10 cellular contexts compared by ENCODE assay signal in the genomic region with DNA sequence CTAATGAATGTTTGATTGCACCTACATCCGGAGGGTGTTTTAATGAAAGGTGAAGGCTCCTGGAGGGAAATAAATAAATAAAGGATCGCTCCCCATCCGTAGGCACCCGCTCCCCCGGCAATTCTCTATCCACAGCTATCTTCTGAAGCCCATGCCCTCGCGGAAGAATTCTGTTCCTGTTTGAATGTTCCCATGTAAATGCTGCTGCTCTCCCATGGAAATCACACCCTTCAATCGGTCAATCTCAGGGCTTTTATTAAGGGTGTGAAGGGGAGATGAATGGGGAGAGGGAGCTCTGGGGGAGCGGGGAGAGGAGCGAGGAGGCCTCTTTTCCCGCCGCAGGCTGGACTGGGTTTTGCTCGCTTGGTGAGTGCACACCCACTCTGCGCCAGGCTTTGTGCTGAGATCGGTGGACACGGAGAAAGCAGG. TPM values are rescaled to one million over a fixed set of nuclear protein-coding genes. Genes with fewer than 3 reads are reported as not detected.
DNase-seq lines count a peak whose midpoint lies in the region; ATAC-seq and TF ChIP-seq lines count a peak whose summit lies in the region.
"Had no signal": no experiment of that assay in that cellular context is flagged by ENCODE, and none has a peak within 500 bp of the region (broad histone marks: within the 10 kb centered on the region; RNA-seq: fewer than 3 reads in every experiment).

No MANE protein-coding gene starts in this region.

- no peaks in the 10 kb centered on the region for H4K20me1 ChIP-seq in SK-N-SH (ENCODE audit: insufficient read depth)

- no peaks in the 10 kb centered on the region for H3K9me2 ChIP-seq in SK-N-SH

- no peaks in the 10 kb centered on the region for H3K79me2 ChIP-seq in SK-N-SH (ENCODE audit: insufficient read depth)

- no peak for DNase-seq in T-helper 2 cell treated with Interferon-gamma antibody and Interleukin-4, amounts not matched to agents 5 μg/mL and 100 μg/mL, for 36 hours (ENCODE audit: low spot score)
- DNase-seq in T-helper 2 cell (no peak), SK-N-SH (no peak)
- no peak for DNase-seq in stimulated activated effector memory CD8-positive, alpha-beta T cell treated with anti-CD3 and anti-CD28 coated beads, Interleukin-12 subunit alpha, Interleukin-12 subunit beta, amount 100 ng/mL, for 72 hours (ENCODE audit: low spot score in 2 of 2)
- DNase-seq: T1000 had no signal

- H3K4me2 ChIP-seq in SK-N-SH = no peak overlapping the region

- ATAC-seq in stimulated activated effector memory CD8-positive, alpha-beta T cell treated with anti-CD3 and anti-CD28 coated beads, Interleukin-12 subunit alpha, Interleukin-12 subunit beta, amount 100 ng/mL, for 72 hours = no peak
- ATAC-seq in GM18517 (IDR thresholded peaks at IDR 0.05; ENCODE audit: unreplicated experiment) = no peak
- no peak for ATAC-seq in GM19351 (IDR thresholded peaks at IDR 0.05; ENCODE audit: unreplicated experiment)

- POLR2A ChIA-PET in SK-N-SH (lab: Yijun Ruan, JAX) = interaction anchor here (1.2 kb wide), 1 partner anchor 29 kb away, joined by 3 read pairs; no protein-coding TSS in a partner anchor

- H3K36me3 ChIP-seq in iPS-18a (ENCODE audit: control insufficient read depth, low read depth, low read length) (no peaks in the 10 kb centered on the region), SK-N-SH (replicated peaks in 1 of 2; ENCODE audit: control insufficient read depth in 1 of 2, insufficient read depth in 2 of 2, low read length in 1 of 2) (no peaks in the 10 kb centered on the region)

- peak overlapping the region; percentile 75 for H3K4me3 Mint-ChIP-seq in T-helper 2 cell treated with Interferon-gamma antibody and Interleukin-4, amounts not matched to agents 5 μg/mL and 100 μg/mL, for 36 hours
- H3K4me3 Mint-ChIP-seq in activated naive CD8-positive, alpha-beta T cell = peak overlapping the region; percentile 85
- H3K4me3 Mint-ChIP-seq in stimulated activated effector memory CD8-positive, alpha-beta T cell treated with anti-CD3 and anti-CD28 coated beads, Interleukin-12 subunit alpha, Interleukin-12 subunit beta, amount 100 ng/mL, for 72 hours = peak overlapping the region; percentile 81

- H3K27ac ChIP-seq in iPS-18a (ENCODE audit: low read length) (no peak overlapping the region), SK-N-SH (ENCODE audit: low read depth in 2 of 2, low read length in 1 of 2) (no peak overlapping the region)
- H3K27ac ChIP-seq: C4-2B had no signal

- peak overlapping the region; percentile 55 for H3K4me3 ChIP-seq in iPS-18a (ENCODE audit: low read length)
- no peak overlapping the region for H3K4me3 ChIP-seq in SK-N-SH (ENCODE audit: low read depth in 2 of 2, low read length in 1 of 2)

- 80% methylated on average over 16 of the region's 16 CpGs for WGBS in SK-N-SH (ENCODE audit: low lambda C conversion rate)

- H3K9me3 ChIP-seq in iPS-18a (ENCODE audit: control insufficient read depth, low read depth, low read length) (no peaks in the 10 kb centered on the region), SK-N-SH (no peaks in the 10 kb centered on the region)

- H3K4me1 ChIP-seq in iPS-18a (ENCODE audit: control insufficient read depth, low read depth, low read length) (peaks cover 3% of the 10 kb centered on the region), SK-N-SH (ENCODE audit: control insufficient read depth in 1 of 2, insufficient read depth in 2 of 2, low read depth in 1 of 2, low read length in 1 of 2) (peaks cover 0 to 13% of the 10 kb centered on the region in 2 experiments; a peak in 1 of 4 replicates)

- CTCF ChIA-PET in SK-N-SH (lab: Yijun Ruan, JAX) = interaction anchor here (0.7 to 16.8 kb wide), 40 partner anchors 9 to 1180 kb away, joined by 3 to 451 read pairs (median 6); a partner anchor contains a TSS

- TF ChIP-seq RAD21 in SK-N-SH (IDR thresholded peaks at IDR 0.05; ENCODE audit: low read length) = no peak

- peaks cover 8% of the 10 kb centered on the region for H3K4me1 Mint-ChIP-seq in T-helper 2 cell treated with Interferon-gamma antibody and Interleukin-4, amounts not matched to agents 5 μg/mL and 100 μg/mL, for 36 hours (ENCODE audit: low read depth)
- peaks cover 20% of the 10 kb centered on the region for H3K4me1 Mint-ChIP-seq in activated naive CD8-positive, alpha-beta T cell (ENCODE audit: low read depth)
- H3K4me1 Mint-ChIP-seq in stimulated activated effector memory CD8-positive, alpha-beta T cell treated with anti-CD3 and anti-CD28 coated beads, Interleukin-12 subunit alpha, Interleukin-12 subunit beta, amount 100 ng/mL, for 72 hours = peaks cover 17% of the 10 kb centered on the region

- H3K27me3 Mint-ChIP-seq in T-helper 2 cell treated with Interferon-gamma antibody and Interleukin-4, amounts not matched to agents 5 μg/mL and 100 μg/mL, for 36 hours (ENCODE audit: low read depth) = peaks cover 42% of the 10 kb centered on the region
- peaks cover 12% of the 10 kb centered on the region for H3K27me3 Mint-ChIP-seq in activated naive CD8-positive, alpha-beta T cell

- no peaks in the 10 kb centered on the region for H3F3A ChIP-seq in SK-N-SH (replicated peaks; ENCODE audit: insufficient read depth)

- H3K27me3 ChIP-seq in iPS-18a (ENCODE audit: control insufficient read depth, insufficient read depth, low read length) (peaks cover 43% of the 10 kb centered on the region), SK-N-SH (ENCODE audit: insufficient read depth) (peaks cover 69% of the 10 kb centered on the region)

- no peak overlapping the region for H2AFZ ChIP-seq in SK-N-SH (ENCODE audit: low read depth)

- no peak for TF ChIP-seq EP300 in SK-N-SH (IDR thresholded peaks at IDR 0.05; ENCODE audit: borderline replicate concordance in 1 of 2, low read depth in 1 of 2, low read length in 1 of 2)

- no peak overlapping the region for H3K27ac Mint-ChIP-seq in T-helper 2 cell treated with Interferon-gamma antibody and Interleukin-4, amounts not matched to agents 5 μg/mL and 100 μg/mL, for 36 hours
- no peak overlapping the region for H3K27ac Mint-ChIP-seq in activated naive CD8-positive, alpha-beta T cell
- H3K27ac Mint-ChIP-seq in stimulated activated effector memory CD8-positive, alpha-beta T cell treated with anti-CD3 and anti-CD28 coated beads, Interleukin-12 subunit alpha, Interleukin-12 subunit beta, amount 100 ng/mL, for 72 hours = peak overlapping the region; percentile 75

- no peaks in the 10 kb centered on the region for H3K36me3 Mint-ChIP-seq in T-helper 2 cell treated with Interferon-gamma antibody and Interleukin-4, amounts not matched to agents 5 μg/mL and 100 μg/mL, for 36 hours (ENCODE audit: low read depth)
- H3K36me3 Mint-ChIP-seq in activated naive CD8-positive, alpha-beta T cell = no peaks in the 10 kb centered on the region
- H3K36me3 Mint-ChIP-seq in stimulated activated effector memory CD8-positive, alpha-beta T cell treated with anti-CD3 and anti-CD28 coated beads, Interleukin-12 subunit alpha, Interleukin-12 subunit beta, amount 100 ng/mL, for 72 hours = peaks cover 10% of the 10 kb centered on the region

- H3K9ac ChIP-seq in iPS-18a (ENCODE audit: low read length) = no peak overlapping the region
- no peak overlapping the region for H3K9ac ChIP-seq in SK-N-SH

- TF ChIP-seq CTCF in SK-N-SH (IDR thresholded peaks at IDR 0.05) = no peak

- no peaks in the 10 kb centered on the region for H3K9me3 Mint-ChIP-seq in T-helper 2 cell treated with Interferon-gamma antibody and Interleukin-4, amounts not matched to agents 5 μg/mL and 100 μg/mL, for 36 hours
- no peaks in the 10 kb centered on the region for H3K9me3 Mint-ChIP-seq in activated naive CD8-positive, alpha-beta T cell (ENCODE audit: low read depth)
- H3K9me3 Mint-ChIP-seq in stimulated activated effector memory CD8-positive, alpha-beta T cell treated with anti-CD3 and anti-CD28 coated beads, Interleukin-12 subunit alpha, Interleukin-12 subunit beta, amount 100 ng/mL, for 72 hours = no peaks in the 10 kb centered on the region

TF ChIP-seq in SK-N-SH, 30 proteins besides CTCF, POLR2A, EP300 and RAD21 (continues in another document):
- TF ChIP-seq SMC3 (IDR thresholded peaks at IDR 0.05; ENCODE audit: low read depth, low read length) (no peak), TAF1 (IDR thresholded peaks at IDR 0.05; ENCODE audit: borderline replicate concordance, low read depth, low read length) (no peak), FOXJ3 (CRISPR knock-in tag; IDR thresholded peaks at IDR 0.05) (no peak)
- TF ChIP-seq, protein P1, sequence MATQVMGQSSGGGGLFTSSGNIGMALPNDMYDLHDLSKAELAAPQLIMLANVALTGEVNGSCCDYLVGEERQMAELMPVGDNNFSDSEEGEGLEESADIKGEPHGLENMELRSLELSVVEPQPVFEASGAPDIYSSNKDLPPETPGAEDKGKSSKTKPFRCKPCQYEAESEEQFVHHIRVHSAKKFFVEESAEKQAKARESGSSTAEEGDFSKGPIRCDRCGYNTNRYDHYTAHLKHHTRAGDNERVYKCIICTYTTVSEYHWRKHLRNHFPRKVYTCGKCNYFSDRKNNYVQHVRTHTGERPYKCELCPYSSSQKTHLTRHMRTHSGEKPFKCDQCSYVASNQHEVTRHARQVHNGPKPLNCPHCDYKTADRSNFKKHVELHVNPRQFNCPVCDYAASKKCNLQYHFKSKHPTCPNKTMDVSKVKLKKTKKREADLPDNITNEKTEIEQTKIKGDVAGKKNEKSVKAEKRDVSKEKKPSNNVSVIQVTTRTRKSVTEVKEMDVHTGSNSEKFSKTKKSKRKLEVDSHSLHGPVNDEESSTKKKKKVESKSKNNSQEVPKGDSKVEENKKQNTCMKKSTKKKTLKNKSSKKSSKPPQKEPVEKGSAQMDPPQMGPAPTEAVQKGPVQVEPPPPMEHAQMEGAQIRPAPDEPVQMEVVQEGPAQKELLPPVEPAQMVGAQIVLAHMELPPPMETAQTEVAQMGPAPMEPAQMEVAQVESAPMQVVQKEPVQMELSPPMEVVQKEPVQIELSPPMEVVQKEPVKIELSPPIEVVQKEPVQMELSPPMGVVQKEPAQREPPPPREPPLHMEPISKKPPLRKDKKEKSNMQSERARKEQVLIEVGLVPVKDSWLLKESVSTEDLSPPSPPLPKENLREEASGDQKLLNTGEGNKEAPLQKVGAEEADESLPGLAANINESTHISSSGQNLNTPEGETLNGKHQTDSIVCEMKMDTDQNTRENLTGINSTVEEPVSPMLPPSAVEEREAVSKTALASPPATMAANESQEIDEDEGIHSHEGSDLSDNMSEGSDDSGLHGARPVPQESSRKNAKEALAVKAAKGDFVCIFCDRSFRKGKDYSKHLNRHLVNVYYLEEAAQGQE (IDR thresholded peaks at IDR 0.05; ENCODE audit: low read depth, low read length) = no peak

RNA-seq across cellular contexts. Expression of a gene that starts 21.1 kb away (rescaled TPM):
- 5.5 and 6.5 TPM in 2 replicates for polyA plus RNA-seq in SK-N-SH (2012; rRNA removed)
- polyA plus RNA-seq in SK-N-SH (2012; cell fraction: cytosol; rRNA removed) = 2.8 and 4.6 TPM in 2 replicates
- 31.5 and 41.8 TPM in 2 replicates for polyA plus RNA-seq in SK-N-SH (2012; cell fraction: nucleus; rRNA removed)

RNA-seq across cellular contexts. Expression of a gene that starts 51.9 kb away (rescaled TPM):
- 49.2 and 58.3 TPM in 2 replicates for polyA plus RNA-seq in SK-N-SH (2012; rRNA removed)
- 8.9 and 12.7 TPM in 2 replicates for polyA plus RNA-seq in SK-N-SH (2012; cell fraction: cytosol; rRNA removed)
- polyA plus RNA-seq in SK-N-SH (2012; cell fraction: nucleus; rRNA removed) = 382 and 466 TPM in 2 replicates
